18 cellular contexts compared by ENCODE assay signal in genomic region chr2:31578316-31578715, GRCh38. TPM values are rescaled to one million over a fixed set of nuclear protein-coding genes. Genes with fewer than 3 reads are reported as not detected.
"Had no signal": no experiment of that assay in that cellular context is flagged by ENCODE, and none has a peak within 500 bp of the region (broad histone marks: within the 10 kb centered on the region; RNA-seq: fewer than 3 reads in every experiment).

No MANE protein-coding gene starts in this region.

- H3K9me3 ChIP-seq: adrenal gland, breast epithelium, esophagus squamous epithelium, spleen, thyroid gland had no signal

- DNase-seq: activated CD4-positive, alpha-beta T cell treated with anti-CD3 and anti-CD28 coated beads, Interleukin-2, amount 50 U/mL, for 4 hours; activated gamma-delta T cell; adrenal gland; cerebellar nuclear complex; cortex of kidney; effector CD4-positive, alpha-beta T cell; esophagus squamous epithelium; left colon; spleen; stimulated activated naive CD4-positive, alpha-beta T cell treated with Interleukin-2 at 50 U/mL for 16 hours; thyroid gland had no signal

- H3K36me3 ChIP-seq: adrenal gland, breast epithelium, esophagus squamous epithelium, spleen, thyroid gland had no signal

- H3K4me3 ChIP-seq: adrenal gland, breast epithelium, esophagus squamous epithelium, spleen, thyroid gland had no signal

- H3K27ac Mint-ChIP-seq: activated naive CD4-positive, alpha-beta T cell treated with anti-CD3 and anti-CD28 coated beads, Interleukin-2, amount 50 U/mL, for 72 hours; mesothelial cell of epicardium; nephron had no signal

- H3K4me1 Mint-ChIP-seq: nephron had no signal

- H3K4me3 Mint-ChIP-seq: mesothelial cell of epicardium, nephron had no signal

- H3K36me3 Mint-ChIP-seq: mesothelial cell of epicardium had no signal

- H3K27ac ChIP-seq: adrenal gland, breast epithelium, esophagus squamous epithelium, parathyroid adenoma, spleen, thyroid gland had no signal

- H3K4me1 ChIP-seq: adrenal gland, breast epithelium, parathyroid adenoma, thyroid gland had no signal

- ATAC-seq: activated naive CD4-positive, alpha-beta T cell treated with anti-CD3 and anti-CD28 coated beads, Interleukin-2, amount 50 U/mL, for 72 hours; left colon had no signal

RNA-seq across cellular contexts. Expression of gene SRD5A2, which starts 2.4 kb away (rescaled TPM):
- total RNA-seq: activated naive CD4-positive, alpha-beta T cell treated with anti-CD3 and anti-CD28 coated beads, Interleukin-2, amount 50 U/mL, for 72 hours; astrocyte; left colon; lung microvascular endothelial cell; mesothelial cell of epicardium; spleen had no signal
